32 cellular contexts compared by ENCODE assay signal in the genomic region with DNA sequence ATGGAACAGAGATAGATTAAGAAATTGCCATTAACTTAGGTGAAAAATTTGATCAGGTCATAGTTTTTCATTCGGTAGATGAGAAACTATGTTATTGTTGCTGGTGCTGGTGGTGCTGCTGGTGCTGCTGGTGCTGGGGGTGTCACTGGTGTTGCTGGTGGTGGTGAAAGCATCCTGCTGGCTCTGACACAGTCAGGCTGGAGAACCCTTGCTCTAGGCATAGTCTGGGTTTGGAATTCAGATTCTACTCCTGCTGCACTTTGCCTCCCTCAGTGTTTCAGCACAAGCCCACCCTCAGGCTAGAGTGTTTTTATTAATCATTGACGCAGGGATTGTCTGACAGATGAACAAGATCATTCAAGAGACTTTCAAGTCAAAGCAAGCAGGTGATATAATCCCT.
"Had no signal": no experiment of that assay in that cellular context is flagged by ENCODE, and none has a peak within 500 bp of the region (broad histone marks: within the 10 kb centered on the region; RNA-seq: fewer than 3 reads in every experiment).

No MANE protein-coding gene starts in this region.

- FAIRE-seq: astrocyte, TTC549 had no signal

- DNase-seq: activated B cell treated with CpG ODN at 0.5 μM for 24 hours; activated CD4-positive, alpha-beta memory T cell treated with anti-CD3 and anti-CD28 coated beads for 36 hours; activated CD4-positive, alpha-beta T cell treated with anti-CD3 and anti-CD28 coated beads for 4 hours; activated CD4-positive, alpha-beta T cell treated with anti-CD3 and anti-CD28 coated beads, Interleukin-2, amount 10 ng/mL, durations not matched to agents 24 days and 14 days; activated CD4-positive, alpha-beta T cell treated with anti-CD3 and anti-CD28 coated beads, Interleukin-2, amount 50 U/mL, for 1 hour; activated CD4-positive, alpha-beta T cell treated with anti-CD3 and anti-CD28 coated beads, Interleukin-2, amount 50 U/mL, for 4 hours; activated CD4-positive, CD25-positive, alpha-beta regulatory T cell treated with anti-CD3 and anti-CD28 coated beads, Interleukin-2, amount 50 U/mL, for 72 hours; activated CD8-positive, alpha-beta memory T cell treated with anti-CD3 and anti-CD28 coated beads, Interleukin-2, amount 50 U/mL, for 4 hours; activated CD8-positive, alpha-beta T cell treated with anti-CD3 and anti-CD28 coated beads for 36 hours; activated effector memory CD4-positive, alpha-beta T cell treated with anti-CD3 and anti-CD28 coated beads, Interleukin-2, amount 50 U/mL, for 16 hours; activated gamma-delta T cell treated with Interleukin-2 at 50 U/mL for 16 hours; activated naive CD4-positive, alpha-beta T cell; activated naive CD4-positive, alpha-beta T cell treated with anti-CD3 and anti-CD28 coated beads for 36 hours; activated naive CD4-positive, alpha-beta T cell treated with anti-CD3 and anti-CD28 coated beads, Interleukin-2, amount 50 U/mL, for 16 hours; activated naive CD8-positive, alpha-beta T cell treated with anti-CD3 and anti-CD28 coated beads for 36 hours; activated T-cell treated with anti-CD3 and anti-CD28 coated beads for 4 hours; activated T-cell treated with anti-CD3 and anti-CD28 coated beads, Interleukin-2, amount 50 U/mL, for 1 hour; activated T-cell treated with anti-CD3 and anti-CD28 coated beads, Interleukin-2, amount 50 U/mL, for 4 hours; activated T-cell treated with anti-CD3 and anti-CD28 coated beads, Interleukin-2, amount 50 U/mL, for 72 hours; adrenal gland; amniotic stem cell; aorta; body of pancreas; brain microvascular endothelial cell; central memory CD4-positive, alpha-beta T cell; T-helper 1 cell; T-helper 2 cell; T-helper 9 cell had no signal

- H3K4me1 ChIP-seq: adrenal gland, body of pancreas, breast epithelium had no signal

- H3K27ac ChIP-seq: adrenal gland, body of pancreas, brain microvascular endothelial cell, breast epithelium, VCaP had no signal

- H3K36me3 ChIP-seq: adrenal gland, brain microvascular endothelial cell, breast epithelium had no signal

- H3K27me3 ChIP-seq: adrenal gland, body of pancreas, brain microvascular endothelial cell, breast epithelium had no signal

- H3K4me3 ChIP-seq: adrenal gland, body of pancreas, breast epithelium had no signal

- H3K9me3 ChIP-seq: adrenal gland, body of pancreas, breast epithelium had no signal
